ENCODE assay signal across 1 cellular context in genomic region chr5:17620627-17621026, GRCh38.
A peak's percentile ranks its signal among the peaks of the same experiment; 100 is the strongest.
TF ChIP-seq lines count a peak whose summit lies in the region.

No MANE protein-coding gene starts in this region.

TF ChIP-seq in K562, 482 proteins besides CTCF, POLR2A, EP300 and RAD21:
- TF ChIP-seq CTCFL (IDR thresholded peaks at IDR 0.05; ENCODE audit: borderline replicate concordance, insufficient read depth, low read depth, low read length, poor library complexity, severe bottlenecking) (peak; percentile 65), RNF219 (CRISPR knock-in tag; IDR thresholded peaks at IDR 0.05) (no peak), KLF16 (IDR thresholded peaks at IDR 0.05) (no peak), NFIC (IDR thresholded peaks at IDR 0.05) (peak; percentile 25), STAT6 (CRISPR knock-in tag; IDR thresholded peaks at IDR 0.05) (no peak)
